In genomic region chr3:172181936-172182708, GRCh38 we compare ENCODE assay signal across 1 cellular context.
TF ChIP-seq lines count a peak whose summit lies in the region.

No MANE protein-coding gene starts in this region.

TF ChIP-seq in GM12878, 131 proteins besides CTCF, POLR2A, EP300 and RAD21 (continued from another document):
- no peak for TF ChIP-seq ZNF687 (IDR thresholded peaks at IDR 0.05)
